8 cellular contexts compared by ENCODE assay signal in genomic region chr1:11979818-11980675, GRCh38. TPM values are rescaled to one million over a fixed set of nuclear protein-coding genes. Genes with fewer than 3 reads are reported as not detected.
DNase-seq lines count a peak whose midpoint lies in the region; ATAC-seq, FAIRE-seq and TF ChIP-seq lines count a peak whose summit lies in the region.

Gene MFN2, plus strand, starts transcription at chr1:11980444. Its CDS starts 8,725 bp downstream, at chr1:11989169.

- dilution Hi-C loops in endothelial cell of umbilical vein (cut with MboI; ENCODE audit: extremely low pct_ligation_motif_present, low sequenced_read_pairs) = no loop called here

- CTCF ChIA-PET in OCI-LY7 (lab: Charles Lee; ENCODE audit: unreplicated experiment) (interaction anchor here (0.6 to 1.0 kb wide), 3 partner anchors 13 to 112 kb away, joined by 3 read pairs; no protein-coding TSS in a partner anchor), endothelial cell of umbilical vein (lab: Charles Lee) (interaction anchor here (1.2 kb wide), 1 partner anchor 72 kb away, joined by 6 read pairs; no protein-coding TSS in a partner anchor)

- H3K9ac ChIP-seq in endothelial cell of umbilical vein (replicated peaks; ENCODE audit: extremely low read depth, insufficient read depth, low read length) = peak within 1 kb of the TSS; percentile 89

- no peaks in the 10 kb centered on the region for H4K20me1 ChIP-seq in OCI-LY7 (ENCODE audit: insufficient read depth, low read length)
- H4K20me1 ChIP-seq in endothelial cell of umbilical vein (replicated peaks; ENCODE audit: control insufficient read depth, extremely low read depth, insufficient read depth, low read length) = no peaks in the 10 kb centered on the region

- H3K79me2 ChIP-seq in OCI-LY7 (ENCODE audit: insufficient read depth, low read depth, low read length) (peaks cover 22% of the 10 kb centered on the region), endothelial cell of umbilical vein (ENCODE audit: control insufficient read depth, insufficient read depth, low read length) (peaks cover 44% of the 10 kb centered on the region)

- POLR2A ChIA-PET in OCI-LY7 (lab: Charles Lee) = interaction anchor here (0.6 to 2.2 kb wide), 5 partner anchors 13 to 155 kb away, joined by 3 to 9 read pairs (median 6); partner anchors contain the start of gene MIIP
- POLR2A ChIA-PET in endothelial cell of umbilical vein (lab: Charles Lee) = interaction anchor here (0.8 to 4.3 kb wide), 6 partner anchors 11 to 243 kb away, joined by 3 to 100 read pairs (median 4); partner anchors contain the start of gene MIIP

- no peaks in the 10 kb centered on the region for H3K27me3 ChIP-seq in endothelial cell of umbilical vein (ENCODE audit: control insufficient read depth in 2 of 2, insufficient read depth in 2 of 2, low read length in 2 of 2)

- H3K4me2 ChIP-seq in OCI-LY7 (ENCODE audit: low read length) (peak within 1 kb of the TSS; percentile 75), endothelial cell of umbilical vein (ENCODE audit: insufficient read depth, low read length) (peak within 1 kb of the TSS; percentile 80)

- peak within 1 kb of the TSS; percentile 93 for H3K4me3 ChIP-seq in OCI-LY7 (ENCODE audit: low read depth, low read length, poor library complexity, severe bottlenecking)
- peak within 1 kb of the TSS; percentile 86 to 94 (median 89) for H3K4me3 ChIP-seq in endothelial cell of umbilical vein (replicated peaks in 1 of 3; ENCODE audit: insufficient read depth in 1 of 3, low read depth in 1 of 3, low read length in 3 of 3)

- H3K9me1 ChIP-seq in endothelial cell of umbilical vein (replicated peaks; ENCODE audit: control insufficient read depth, extremely low read depth, insufficient read depth, low read length) = no peaks in the 10 kb centered on the region

- DNase-seq in D721Med (ENCODE audit: insufficient read length, low spot score) = peak; percentile 87
- peak; percentile 93 for DNase-seq in HuH-7.5 (ENCODE audit: low spot score)
- DNase-seq in OCI-LY7 (ENCODE audit: low spot score) = peak; percentile 93
- DNase-seq in activated T-cell treated with anti-CD3 and anti-CD28 coated beads for 1 hour (ENCODE audit: low read depth) = peak; percentile 87
- DNase-seq in endothelial cell of umbilical vein (ENCODE audit: low read depth, low spot score) = peak; percentile 99
- peak; percentile 91 for DNase-seq in middle frontal gyrus (ENCODE audit: extremely low spot score, low spot score)
- peak; percentile 91 to 94 for DNase-seq in stimulated activated CD8-positive, alpha-beta memory T cell treated with anti-CD3 and anti-CD28 coated beads, Interleukin-2, amount 100 ng/mL, for 48 hours (ENCODE audit: low read depth in 2 of 2)

- intact Hi-C loops in OCI-LY7 (cut with micrococcal nuclease; ENCODE audit: unreplicated experiment) = loop anchor here (1.0 to 10.0 kb wide), 2 partner anchors 72 to 245 kb away; partner anchors contain the start of gene AGTRAP
- intact Hi-C loops in endothelial cell of umbilical vein (cut with micrococcal nuclease) = loop anchor here (1.0 to 5.0 kb wide), 5 partner anchors 39 to 298 kb away; partner anchors contain the start of genes KIAA2013, MAD2L2, MIIP and PLOD1

- peak; percentile 61 for TF ChIP-seq POLR2A in endothelial cell of umbilical vein (IDR thresholded peaks at IDR 0.05; ENCODE audit: low read depth, low read length)

- no peak for FAIRE-seq in D721Med (lab: Jason Lieb, UNC)
- FAIRE-seq in endothelial cell of umbilical vein (lab: Jason Lieb, UNC) = peak; percentile 99

- TF ChIP-seq CTCF in D721Med (IDR thresholded peaks at IDR 0.05; ENCODE audit: insufficient read depth, missing control alignments) (no peak), OCI-LY7 (conservative IDR thresholded peaks at IDR 0.05; ENCODE audit: low read length) (no peak), endothelial cell of umbilical vein (IDR thresholded peaks at IDR 0.05; ENCODE audit: extremely low read depth in 1 of 2, insufficient read depth in 1 of 2, low read depth in 1 of 2, low read length in 2 of 2) (no peak)

- H3K9me3 ChIP-seq in OCI-LY7 (ENCODE audit: low read length) (no peaks in the 10 kb centered on the region), endothelial cell of umbilical vein (replicated peaks; ENCODE audit: control insufficient read depth, insufficient read depth, low read length) (no peaks in the 10 kb centered on the region)

- H3K27ac ChIP-seq in OCI-LY7 (ENCODE audit: low read depth, low read length, poor library complexity, severe bottlenecking) (peak within 1 kb of the TSS; percentile 60), endothelial cell of umbilical vein (ENCODE audit: insufficient read depth, low read depth, low read length) (peak within 1 kb of the TSS; percentile 69)

- H3K4me1 ChIP-seq in OCI-LY7 (ENCODE audit: insufficient read depth, low read length, poor library complexity, severe bottlenecking) (peaks cover 21% of the 10 kb centered on the region), endothelial cell of umbilical vein (ENCODE audit: control insufficient read depth, extremely low read depth, insufficient read depth, low read length) (peaks cover 18% of the 10 kb centered on the region)

- peak; percentile 82 for ATAC-seq in GM21526 (IDR thresholded peaks at IDR 0.05; ENCODE audit: low FRiP score, unreplicated experiment)

- H3K9me2 ChIP-seq in OCI-LY7 (ENCODE audit: insufficient read depth, low read length) = no peaks in the 10 kb centered on the region

- H3K36me3 ChIP-seq in OCI-LY7 (ENCODE audit: insufficient read depth, low read length) (peaks cover 32% of the 10 kb centered on the region), endothelial cell of umbilical vein (ENCODE audit: control insufficient read depth in 2 of 2, extremely low read depth in 1 of 2, insufficient read depth in 2 of 2, low read length in 2 of 2) (peaks cover 5 to 15% of the 10 kb centered on the region in 2 experiments)

- H2AFZ ChIP-seq in OCI-LY7 (ENCODE audit: low read length) (peak within 1 kb of the TSS; percentile 73), endothelial cell of umbilical vein (ENCODE audit: low read depth, low read length) (peak within 1 kb of the TSS; percentile 87)

- BruUV-seq in OCI-LY7 (replicated peaks; lab: Mats Ljungman, UMichigan) = no TSS peak
- BruUV-seq in endothelial cell of umbilical vein (replicated peaks; lab: Mats Ljungman, UMichigan) = no TSS peak

TF ChIP-seq in endothelial cell of umbilical vein, 7 proteins besides CTCF, POLR2A, EP300 and RAD21:
- TF ChIP-seq EZH2 (IDR thresholded peaks at IDR 0.05; ENCODE audit: borderline replicate concordance, low read depth, low read length, severe bottlenecking) (no peak), JUN (IDR thresholded peaks at IDR 0.05; ENCODE audit: borderline replicate concordance, insufficient read depth, insufficient read length, low read depth) (peak; percentile 46), MYC (IDR thresholded peaks at IDR 0.05; ENCODE audit: low read depth, low read length) (no peak), FOS (IDR thresholded peaks at IDR 0.05; ENCODE audit: borderline replicate concordance, insufficient read depth, low read length) (peak; percentile 50), GATA2 (IDR thresholded peaks at IDR 0.05; ENCODE audit: insufficient read depth, insufficient read length, low read depth, low read length) (no peak), POLR2AphosphoS5 (IDR thresholded peaks at IDR 0.05; ENCODE audit: insufficient read depth, low read depth, low read length) (no peak)
- TF ChIP-seq, protein P1, sequence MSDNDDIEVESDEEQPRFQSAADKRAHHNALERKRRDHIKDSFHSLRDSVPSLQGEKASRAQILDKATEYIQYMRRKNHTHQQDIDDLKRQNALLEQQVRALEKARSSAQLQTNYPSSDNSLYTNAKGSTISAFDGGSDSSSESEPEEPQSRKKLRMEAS (IDR thresholded peaks at IDR 0.05; ENCODE audit: insufficient read depth, insufficient read length) = no peak

RNA-seq across cellular contexts. Expression of gene MFN2, which starts in this region (rescaled TPM):
- total RNA-seq in OCI-LY7 (2014; rRNA removed; shearing (Covaris generic)) = 28.3 and 32.2 TPM in 2 replicates
- total RNA-seq in OCI-LY7 (2022) (52.7 and 55.9 TPM in 2 replicates), endothelial cell of umbilical vein (66.6 and 82.4 TPM in 2 replicates)
- polyA plus RNA-seq in endothelial cell of umbilical vein = 41.8 and 51.4 TPM in 2 replicates
- 45.7 and 52.7 TPM in 2 replicates for polyA plus RNA-seq in endothelial cell of umbilical vein (2011; cell fraction: cytosol; rRNA removed)
- 72.2 and 73.2 TPM in 2 replicates for polyA plus RNA-seq in endothelial cell of umbilical vein (2011; cell fraction: nucleus; rRNA removed)
- 76.5 and 104 TPM in 2 replicates for polyA plus RNA-seq in endothelial cell of umbilical vein (2012)
- polyA minus RNA-seq in endothelial cell of umbilical vein = 76.2 and 76.4 TPM in 2 replicates
- 34.5 TPM for polyA minus RNA-seq in endothelial cell of umbilical vein (2011; cell fraction: cytosol; rRNA and poly(A)+ RNA removed)
- polyA minus RNA-seq in endothelial cell of umbilical vein (2011; cell fraction: nucleus; rRNA and poly(A)+ RNA removed) = 21.9 and 22.5 TPM in 2 replicates

Comparison
In these comparisons a context has a peak if more than half of its experiments do, and no peak if none do; other contexts are left out.
1. Peak in every context shown above with its lines: DNase-seq, ATAC-seq, H3K4me3 ChIP-seq and H3K27ac ChIP-seq.